Comparison of ENCODE assay signal across 27 cellular contexts in genomic region chr14:27721760-27722159, GRCh38.
"Had no signal": no experiment of that assay in that cellular context is flagged by ENCODE, and none has a peak within 500 bp of the region (broad histone marks: within the 10 kb centered on the region; RNA-seq: fewer than 3 reads in every experiment).

No MANE protein-coding gene starts in this region.

- DNase-seq: naive thymus-derived CD4-positive, alpha-beta T cell; natural killer cell; occipital lobe; ovary; posterior cingulate gyrus; psoas muscle; right cardiac atrium; spleen; stimulated activated CD4-positive, alpha-beta T cell treated with anti-CD3 and anti-CD28 coated beads, Interleukin-12 subunit alpha, Interleukin-12 subunit beta, amount 100 ng/mL, for 4 hours; stimulated activated CD4-positive, alpha-beta T cell treated with anti-CD3 and anti-CD28 coated beads, Interleukin-1b, Interleukin-23, amount 100 ng/mL, for 48 hours; stimulated activated CD4-positive, alpha-beta T cell treated with anti-CD3 and anti-CD28 coated beads, Interleukin-4, amount 100 ng/mL, for 1 hour; stimulated activated CD4-positive, alpha-beta T cell treated with anti-CD3 and anti-CD28 coated beads, Interleukin-4, amount 100 ng/mL, for 4 hours; stimulated activated CD8-positive, alpha-beta memory T cell treated with anti-CD3 and anti-CD28 coated beads, Interleukin-4, amount 100 ng/mL, for 48 hours; stimulated activated naive B cell treated with anti-CD40 and anti-IgM and Interleukin-4, amounts not matched to agents 10 μg/mL and 1 μg/mL and 100 μg/mL, for 72 hours; stimulated activated naive CD4-positive, alpha-beta T cell treated with Interleukin-2 at 50 U/mL for 16 hours; stomach; thyroid gland; trophoblast cell; upper lobe of left lung had no signal

- ATAC-seq: naive thymus-derived CD4-positive, alpha-beta T cell; natural killer cell; psoas muscle; right cardiac atrium; sciatic nerve; stimulated activated naive B cell treated with anti-CD40 and anti-IgM and Interleukin-4, amounts not matched to agents 10 μg/mL and 1 μg/mL and 100 μg/mL, for 72 hours had no signal

- H3K9me3 ChIP-seq: ovary, psoas muscle, thoracic aorta, thyroid gland, tibial nerve, upper lobe of left lung had no signal

- H3K27me3 ChIP-seq: neural progenitor cell, ovary, spleen, stomach, thyroid gland, tibial nerve, upper lobe of left lung had no signal

- H2AFZ ChIP-seq: neural progenitor cell, parathyroid adenoma had no signal

- H3K4me3 ChIP-seq: neural progenitor cell, ovary, psoas muscle, skin epidermis, smooth muscle cell, spleen, stomach, thoracic aorta, thyroid gland, tibial nerve, upper lobe of left lung had no signal

- H3K4me2 ChIP-seq: neural progenitor cell, smooth muscle cell had no signal

- H3K36me3 ChIP-seq: neural progenitor cell, ovary, spleen, stomach, thoracic aorta, thyroid gland, tibial nerve, upper lobe of left lung had no signal

- H3K9ac ChIP-seq: neural progenitor cell, parathyroid adenoma had no signal

- FAIRE-seq: urothelium cell line had no signal

- H3K27ac ChIP-seq: neural progenitor cell, ovary, parathyroid adenoma, psoas muscle, skin epidermis, spleen, stomach, thoracic aorta, thyroid gland, tibial nerve, upper lobe of left lung had no signal

- H3K79me2 ChIP-seq: parathyroid adenoma had no signal

- H3K4me1 ChIP-seq: neural progenitor cell, parathyroid adenoma, psoas muscle, spleen, stomach, thyroid gland, tibial nerve, upper lobe of left lung had no signal
